ENCODE assay signal across 23 cellular contexts in the genomic region with DNA sequence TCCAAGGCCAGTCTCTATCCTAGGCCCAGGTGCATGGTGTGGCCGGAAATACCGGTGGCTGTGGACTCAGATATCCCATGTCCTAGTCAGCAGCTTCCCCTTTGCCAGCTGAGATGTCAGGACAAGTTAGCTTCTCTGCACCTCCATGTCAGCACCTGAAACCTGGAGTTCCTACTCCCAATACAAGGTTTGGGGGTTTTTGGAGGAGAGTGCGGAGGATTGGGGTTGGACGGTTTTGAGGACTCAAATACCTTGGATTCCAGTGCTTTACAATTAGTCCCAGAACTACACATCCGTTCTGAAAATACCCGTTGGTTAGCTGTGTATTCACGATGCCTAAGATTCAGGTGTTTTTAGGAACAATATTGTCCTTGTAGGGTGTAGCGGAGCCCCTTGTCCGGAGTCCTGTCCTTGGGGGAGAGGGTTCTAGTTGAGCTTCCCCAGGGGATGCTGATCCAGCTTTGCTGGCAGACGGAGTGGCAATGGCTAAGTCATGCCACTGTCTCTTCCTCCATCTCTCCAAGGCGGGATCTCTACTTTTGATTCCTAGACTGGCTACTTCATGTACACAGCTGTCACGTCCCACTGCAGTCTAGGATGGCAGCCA. TPM values are rescaled to one million over a fixed set of nuclear protein-coding genes. Genes with fewer than 3 reads are reported as not detected.
DNase-seq lines count a peak whose midpoint lies in the region; ATAC-seq and TF ChIP-seq lines count a peak whose summit lies in the region.
"Had no signal": no experiment of that assay in that cellular context is flagged by ENCODE, and none has a peak within 500 bp of the region (broad histone marks: within the 10 kb centered on the region; RNA-seq: fewer than 3 reads in every experiment).

No MANE protein-coding gene starts in this region.

- H3K9me3 Mint-ChIP-seq in CD8-positive, alpha-beta T cell: peaks cover 3% of the 10 kb centered on the region
- peaks cover 10% of the 10 kb centered on the region for H3K9me3 Mint-ChIP-seq in mesothelial cell of epicardium
- H3K9me3 Mint-ChIP-seq: activated T-helper 17 cell treated with anti-CD3 and anti-CD28 coated beads, Interleukin-2, amount 50 U/mL, for 72 hours; effector memory CD8-positive, alpha-beta T cell; H9 had no signal

- TF ChIP-seq CTCF in CD8-positive, alpha-beta T cell (IDR thresholded peaks at IDR 0.05): no peak
- TF ChIP-seq CTCF in RWPE1 (conservative IDR thresholded peaks at IDR 0.05; ENCODE audit: low read depth) (no peak), mesothelial cell of epicardium (IDR thresholded peaks at IDR 0.05; ENCODE audit: unreplicated experiment) (no peak)

- intact Hi-C loops in CD8-positive, alpha-beta T cell (cut with DNase I, micrococcal nuclease): no loop called here

- H3K36me3 ChIP-seq in CD8-positive, alpha-beta T cell (ENCODE audit: insufficient read depth, low read length): peaks cover 17% of the 10 kb centered on the region

- H3K4me3 ChIP-seq in CD8-positive, alpha-beta T cell (ENCODE audit: low read depth, low read length): no peak overlapping the region
- H3K4me3 ChIP-seq: body of pancreas, esophagus squamous epithelium, gastroesophageal sphincter, skin epidermis, thyroid gland had no signal

- H3K27me3 Mint-ChIP-seq in CD8-positive, alpha-beta T cell (ENCODE audit: low read depth): no peaks in the 10 kb centered on the region
- no peaks in the 10 kb centered on the region for H3K27me3 Mint-ChIP-seq in mesothelial cell of epicardium (ENCODE audit: low read depth)
- H3K27me3 Mint-ChIP-seq: activated naive CD8-positive, alpha-beta T cell treated with anti-CD3 and anti-CD28 coated beads, Interleukin-2, amount 10 ng/mL, durations not matched to agents 7 days and 5 days; activated T-helper 17 cell treated with anti-CD3 and anti-CD28 coated beads, Interleukin-2, amount 50 U/mL, for 72 hours; CD4-positive, CD25-positive, alpha-beta regulatory T cell; effector memory CD8-positive, alpha-beta T cell had no signal

- H3K4me3 Mint-ChIP-seq in CD8-positive, alpha-beta T cell: no peak overlapping the region
- H3K4me3 Mint-ChIP-seq in mesothelial cell of epicardium: no peak overlapping the region
- H3K4me3 Mint-ChIP-seq: activated naive CD8-positive, alpha-beta T cell treated with anti-CD3 and anti-CD28 coated beads, Interleukin-2, amount 10 ng/mL, durations not matched to agents 7 days and 5 days; activated T-helper 17 cell treated with anti-CD3 and anti-CD28 coated beads, Interleukin-2, amount 50 U/mL, for 72 hours; CD4-positive, CD25-positive, alpha-beta regulatory T cell; effector memory CD8-positive, alpha-beta T cell; H9 had no signal

- H3K36me3 Mint-ChIP-seq in CD8-positive, alpha-beta T cell: peaks cover 56% of the 10 kb centered on the region
- H3K36me3 Mint-ChIP-seq in mesothelial cell of epicardium: peaks cover 43% of the 10 kb centered on the region

- no peak for DNase-seq in CD8-positive, alpha-beta T cell
- DNase-seq in DMS114 treated with DMSO at 0.1 percent for 48 hours (lab: John Stamatoyannopoulos, UW; ENCODE audit: unreplicated experiment): peak; percentile 31
- DNase-seq in RWPE1 (ENCODE audit: low spot score): no peak
- no peak for DNase-seq in mesothelial cell of epicardium (ENCODE audit: low spot score in 2 of 2, unreplicated experiment in 2 of 2)
- DNase-seq in hepatic stellate cell (ENCODE audit: low spot score): no peak
- no peak for DNase-seq in RPMI8226
- DNase-seq: activated CD4-positive, alpha-beta T cell treated with anti-CD3 and anti-CD28 coated beads for 48 hours; activated naive CD8-positive, alpha-beta T cell treated with anti-CD3 and anti-CD28 coated beads, Interleukin-2, amount 10 ng/mL, durations not matched to agents 7 days and 5 days; body of pancreas; CD4-positive, CD25-positive, alpha-beta regulatory T cell; effector memory CD8-positive, alpha-beta T cell; esophagus squamous epithelium; H9; KG1; kidney; NCI-H526; SIG-M5; stimulated activated naive CD4-positive, alpha-beta T cell; thyroid gland had no signal

- POLR2A ChIA-PET in CD8-positive, alpha-beta T cell (lab: Charles Lee): interaction anchor here (0.9 kb wide), 1 partner anchor 35 kb away, joined by 3 read pairs; no protein-coding TSS in a partner anchor
- POLR2A ChIA-PET in RWPE1 (lab: Yijun Ruan, JAX; ENCODE audit: low non-redundant PET): no interaction called here

- CTCF ChIA-PET in CD8-positive, alpha-beta T cell (lab: Charles Lee): interaction anchor here (0.7 to 1.7 kb wide), 2 partner anchors 92 to 95 kb away, joined by 3 to 7 read pairs; a partner anchor contains a TSS
- CTCF ChIA-PET in RWPE1 (lab: Yijun Ruan, JAX): interaction anchor here (0.7 to 1.3 kb wide), 4 partner anchors 24 to 632 kb away, joined by 3 to 16 read pairs (median 4); a partner anchor contains a TSS

- H3K4me1 Mint-ChIP-seq in CD8-positive, alpha-beta T cell (ENCODE audit: low read depth): peaks cover 4% of the 10 kb centered on the region
- H3K4me1 Mint-ChIP-seq in mesothelial cell of epicardium: peaks cover 2% of the 10 kb centered on the region
- H3K4me1 Mint-ChIP-seq: activated T-helper 17 cell treated with anti-CD3 and anti-CD28 coated beads, Interleukin-2, amount 50 U/mL, for 72 hours had no signal

- H3K27ac Mint-ChIP-seq in CD8-positive, alpha-beta T cell: peak overlapping the region; percentile 71
- peak overlapping the region; percentile 12 for H3K27ac Mint-ChIP-seq in mesothelial cell of epicardium
- H3K27ac Mint-ChIP-seq: activated naive CD8-positive, alpha-beta T cell treated with anti-CD3 and anti-CD28 coated beads, Interleukin-2, amount 10 ng/mL, durations not matched to agents 7 days and 5 days; activated T-helper 17 cell treated with anti-CD3 and anti-CD28 coated beads, Interleukin-2, amount 50 U/mL, for 72 hours; CD4-positive, CD25-positive, alpha-beta regulatory T cell had no signal

- no peaks in the 10 kb centered on the region for H3K4me1 ChIP-seq in CD8-positive, alpha-beta T cell (ENCODE audit: insufficient read depth, low read length)
- H3K4me1 ChIP-seq: body of pancreas, esophagus squamous epithelium, gastroesophageal sphincter had no signal

- no peak overlapping the region for H3K27ac ChIP-seq in CD8-positive, alpha-beta T cell (ENCODE audit: low read depth, low read length)
- H3K27ac ChIP-seq in RWPE1: peak overlapping the region; percentile 21
- H3K27ac ChIP-seq: body of pancreas, esophagus squamous epithelium, gastroesophageal sphincter, skin epidermis, thyroid gland had no signal

- no peaks in the 10 kb centered on the region for H3K9me3 ChIP-seq in CD8-positive, alpha-beta T cell (ENCODE audit: low read length)
- H3K9me3 ChIP-seq: body of pancreas, esophagus squamous epithelium, gastroesophageal sphincter, thyroid gland had no signal

- no peak for ATAC-seq in CD8-positive, alpha-beta T cell
- no peak for ATAC-seq in GM21786 (IDR thresholded peaks at IDR 0.05; ENCODE audit: unreplicated experiment)
- ATAC-seq: activated T-helper 17 cell treated with anti-CD3 and anti-CD28 coated beads, Interleukin-2, amount 50 U/mL, for 72 hours; body of pancreas; effector memory CD8-positive, alpha-beta T cell; gastroesophageal sphincter had no signal

- H3K27me3 ChIP-seq in CD8-positive, alpha-beta T cell (ENCODE audit: insufficient read depth, low read length): no peaks in the 10 kb centered on the region
- H3K27me3 ChIP-seq: body of pancreas, esophagus squamous epithelium, gastroesophageal sphincter, thyroid gland had no signal

RNA-seq across cellular contexts. Expression of a gene that starts 45.0 kb away (rescaled TPM):
- 10 to 100 TPM; 41.5 to 45.5 TPM for total RNA-seq in CD8-positive, alpha-beta T cell
- 158 to 165 TPM (median 159 TPM) in 3 replicates for total RNA-seq in mesothelial cell of epicardium
